In the genomic region with DNA sequence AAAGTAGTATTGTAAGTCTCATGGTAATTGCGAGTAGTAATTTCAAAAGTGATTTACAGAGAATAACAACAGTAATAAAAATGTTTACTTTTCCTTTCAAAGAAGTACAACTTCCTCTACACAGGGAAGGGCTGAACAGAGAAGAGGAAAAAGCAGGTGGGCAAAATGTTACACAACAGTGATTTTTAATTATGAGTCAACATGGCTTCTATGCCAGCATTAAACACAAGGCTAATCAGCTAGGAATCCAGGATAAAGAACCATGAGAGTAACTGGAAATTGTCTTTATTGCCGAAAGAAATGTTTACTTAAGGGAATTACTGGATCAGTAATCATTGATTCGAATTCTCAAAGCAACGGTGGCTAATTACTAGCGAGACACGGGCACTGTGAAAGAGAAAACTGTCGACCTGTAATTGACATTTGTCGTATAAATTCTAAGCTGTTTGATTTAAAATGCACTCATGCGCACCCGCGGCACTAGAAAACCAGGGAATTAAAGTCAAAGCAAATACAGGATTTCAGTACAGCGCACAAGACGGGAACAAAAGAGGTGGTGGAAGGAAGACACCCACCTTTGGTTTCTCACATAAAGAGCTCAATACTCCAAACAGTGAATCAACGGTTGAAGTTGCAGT, we compare ENCODE assay signal across 8 cellular contexts. TPM values are rescaled to one million over a fixed set of nuclear protein-coding genes. Genes with fewer than 3 reads are reported as not detected.
DNase-seq lines count a peak whose midpoint lies in the region; ATAC-seq and TF ChIP-seq lines count a peak whose summit lies in the region.

No MANE protein-coding gene starts in this region.

- peaks cover 15 to 20% of the 10 kb centered on the region in 2 donors for H3K4me1 Mint-ChIP-seq in stimulated activated naive B cell treated with anti-CD40 and anti-IgM and Interleukin-4, amounts not matched to agents 10 μg/mL and 1 μg/mL and 100 μg/mL, for 72 hours

- H3K9me3 Mint-ChIP-seq in stimulated activated naive B cell treated with anti-CD40 and anti-IgM and Interleukin-4, amounts not matched to agents 10 μg/mL and 1 μg/mL and 100 μg/mL, for 72 hours, result no peaks in the 10 kb centered on the region

- no peaks in the 10 kb centered on the region for H3K27me3 Mint-ChIP-seq in stimulated activated naive B cell treated with anti-CD40 and anti-IgM and Interleukin-4, amounts not matched to agents 10 μg/mL and 1 μg/mL and 100 μg/mL, for 72 hours

- peak overlapping the region; percentile 87 to 97 for H3K4me3 Mint-ChIP-seq in stimulated activated naive B cell treated with anti-CD40 and anti-IgM and Interleukin-4, amounts not matched to agents 10 μg/mL and 1 μg/mL and 100 μg/mL, for 72 hours

- CTCF ChIA-PET in A673 (lab: Charles Lee), result no interaction called here

- peak overlapping the region; percentile 68 for H3K4me3 ChIP-seq in A673 (ENCODE audit: low read depth, low read length, poor library complexity, severe bottlenecking)
- peak overlapping the region; percentile 62 for H3K4me3 ChIP-seq in GM12875 (ENCODE audit: low read depth, low read length)
- peak overlapping the region; percentile 64 for H3K4me3 ChIP-seq in astrocyte of the spinal cord (ENCODE audit: low read depth, low read length)
- H3K4me3 ChIP-seq in kidney epithelial cell (ENCODE audit: low read depth, low read length), result peak overlapping the region; percentile 56

- H3K36me3 ChIP-seq in A673 (ENCODE audit: insufficient read depth, low read length, poor library complexity, severe bottlenecking) (no peaks in the 10 kb centered on the region), kidney epithelial cell (ENCODE audit: control insufficient read depth, insufficient read depth, low read length) (no peaks in the 10 kb centered on the region)

- H3K27ac ChIP-seq in A673 (ENCODE audit: low read depth, low read length, poor library complexity, severe bottlenecking), result peak overlapping the region; percentile 80

- ATAC-seq in stimulated activated naive B cell treated with anti-CD40 and anti-IgM and Interleukin-4, amounts not matched to agents 10 μg/mL and 1 μg/mL and 100 μg/mL, for 72 hours (replicated peaks), result peak in 1 of 2 donors; percentile 8
- no peak for ATAC-seq in GM19351 (IDR thresholded peaks at IDR 0.05; ENCODE audit: unreplicated experiment)

- in situ Hi-C loops in astrocyte of the spinal cord (cut with HindIII; ENCODE audit: low sequenced_read_pairs), result no loop called here

- H3K27ac Mint-ChIP-seq in stimulated activated naive B cell treated with anti-CD40 and anti-IgM and Interleukin-4, amounts not matched to agents 10 μg/mL and 1 μg/mL and 100 μg/mL, for 72 hours, result peak overlapping the region; percentile 97

- TSS peak; percentile 92 for BruUV-seq in A673 (replicated peaks; lab: Mats Ljungman, UMichigan)

- H3K9me3 ChIP-seq in A673 (ENCODE audit: low read depth, low read length, poor library complexity, severe bottlenecking), result no peaks in the 10 kb centered on the region

- no peak for TF ChIP-seq CTCF in A673 (conservative IDR thresholded peaks at IDR 0.05; ENCODE audit: low read depth, low read length)
- TF ChIP-seq CTCF in GM12875 (IDR thresholded peaks at IDR 0.05; ENCODE audit: borderline replicate concordance, insufficient read depth, low read depth, low read length), result no peak
- TF ChIP-seq CTCF in astrocyte of the spinal cord (IDR thresholded peaks at IDR 0.05; ENCODE audit: low read depth, low read length), result no peak
- no peak for TF ChIP-seq CTCF in kidney epithelial cell (IDR thresholded peaks at IDR 0.05; ENCODE audit: insufficient read depth, low read length, poor library complexity, severe bottlenecking)

- peaks cover 0 to 4% of the 10 kb centered on the region in 2 donors for H3K36me3 Mint-ChIP-seq in stimulated activated naive B cell treated with anti-CD40 and anti-IgM and Interleukin-4, amounts not matched to agents 10 μg/mL and 1 μg/mL and 100 μg/mL, for 72 hours

- POLR2A ChIA-PET in A673 (lab: Charles Lee; ENCODE audit: low non-redundant PET), result interaction anchor here (0.6 to 0.7 kb wide), 2 partner anchors 485 to 784 kb away, joined by 3 to 7 read pairs; no protein-coding TSS in a partner anchor

- no peaks in the 10 kb centered on the region for H3K4me1 ChIP-seq in A673 (ENCODE audit: insufficient read depth, low read length, poor library complexity, severe bottlenecking)

- DNase-seq in A673 (ENCODE audit: low spot score), result peak; percentile 32
- peak; percentile 45 for DNase-seq in NCI-H2227 (lab: John Stamatoyannopoulos, UW; ENCODE audit: unreplicated experiment)
- peak; percentile 54 for DNase-seq in astrocyte of the spinal cord (ENCODE audit: low read depth, low spot score)
- DNase-seq in kidney epithelial cell (ENCODE audit: low read depth), result no peak
- DNase-seq in stimulated activated naive B cell treated with anti-CD40 and anti-IgM and Interleukin-4, amounts not matched to agents 10 μg/mL and 1 μg/mL and 100 μg/mL, for 72 hours, result no peak
- no peak for DNase-seq in cerebellar nuclear complex (lab: John Stamatoyannopoulos, UW)

- H3K27me3 ChIP-seq in A673 (replicated peaks; ENCODE audit: insufficient read depth, low read depth, low read length, poor library complexity) (no peaks in the 10 kb centered on the region), kidney epithelial cell (ENCODE audit: control insufficient read depth, insufficient read depth, low read length) (no peaks in the 10 kb centered on the region)

- intact Hi-C loops in A673 (cut with micrococcal nuclease; ENCODE audit: unreplicated experiment), result loop anchor here (10.0 kb wide), 1 partner anchor 131 kb away; the partner anchor contains the start of gene GRSF1

RNA-seq across cellular contexts. Expression of gene UTP3, which starts 15.5 kb away (rescaled TPM):
- 16.2 and 17.1 TPM in 2 replicates for total RNA-seq in A673 (2021)
- total RNA-seq in kidney epithelial cell, result 24.5 and 25.3 TPM in 2 replicates

RNA-seq across cellular contexts. Expression of gene RUFY3, which starts 17.9 kb away (rescaled TPM):
- total RNA-seq in A673 (2021) (25.1 and 27.5 TPM in 2 replicates), kidney epithelial cell (31.1 and 35.6 TPM in 2 replicates)

RNA-seq across cellular contexts. Expression of gene JCHAIN, which starts 37.5 kb away (rescaled TPM):
- total RNA-seq in A673 (2021) (not detected in 2 replicates), kidney epithelial cell (not detected in 2 replicates)

Comparison
In these comparisons a context has a peak if more than half of its experiments do, and no peak if none do; other contexts are left out.
1. DNase-seq: peak in A673 (single experiment), NCI-H2227 (single experiment) and astrocyte of the spinal cord (single experiment); none in kidney epithelial cell (single experiment), stimulated activated naive B cell treated with anti-CD40 and anti-IgM and Interleukin-4, amounts not matched to agents 10 μg/mL and 1 μg/mL and 100 μg/mL, for 72 hours (single experiment) and cerebellar nuclear complex (0 of 2).
2. Peak in every context shown above with its lines, with median percentiles within 50 percentile points of each other: H3K4me3 ChIP-seq.